9 cellular contexts compared by ENCODE assay signal in the genomic region with DNA sequence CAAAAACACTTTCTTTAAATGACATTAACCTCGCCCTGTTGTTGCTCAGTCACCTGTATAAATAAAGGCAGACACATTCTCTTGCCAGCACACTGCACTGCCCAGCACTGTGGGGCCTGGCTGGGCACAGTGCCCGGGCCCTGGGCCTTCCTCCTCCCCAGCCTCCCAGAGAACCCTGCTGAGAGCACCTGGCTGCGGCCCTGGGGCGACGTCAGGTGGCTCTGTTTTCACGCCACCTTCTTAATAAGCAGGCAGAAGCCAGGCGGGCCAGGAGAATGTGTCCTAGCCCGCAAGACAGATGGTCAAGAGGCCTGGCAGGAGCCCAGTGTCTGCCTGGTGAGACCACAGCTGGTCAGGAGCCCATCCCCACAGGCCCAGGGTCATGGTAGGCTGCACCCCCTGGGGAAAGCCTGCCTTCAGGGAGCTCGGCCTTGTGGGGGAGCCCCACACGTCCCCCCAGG. TPM values are rescaled to one million over a fixed set of nuclear protein-coding genes. Genes with fewer than 3 reads are reported as not detected.
A peak's percentile ranks its signal among the peaks of the same experiment; 100 is the strongest.
DNase-seq lines count a peak whose midpoint lies in the region; ATAC-seq and TF ChIP-seq lines count a peak whose summit lies in the region.
"Had no signal": no experiment of that assay in that cellular context is flagged by ENCODE, and none has a peak within 500 bp of the region (broad histone marks: within the 10 kb centered on the region; RNA-seq: fewer than 3 reads in every experiment).

No MANE protein-coding gene starts in this region.

- H3K79me2 ChIP-seq in PC-3 (ENCODE audit: low read length): no peaks in the 10 kb centered on the region

- intact Hi-C loops in PC-3 (cut with micrococcal nuclease) (loop anchor here (2.0 kb wide), 1 partner anchor 25 kb away; no protein-coding TSS in a partner anchor), left ventricle myocardium superior (cut with micrococcal nuclease) (no loop called here), upper lobe of right lung (cut with DNase I) (no loop called here)

- H3K4me1 ChIP-seq in PC-3 (ENCODE audit: insufficient read depth, low read length) (peaks cover 35% of the 10 kb centered on the region), upper lobe of right lung (peaks cover 31% of the 10 kb centered on the region)

- peak; percentile 44 for ATAC-seq in PC-3
- ATAC-seq in left ventricle myocardium superior: peak; percentile 53
- peak; percentile 68 for ATAC-seq in upper lobe of right lung
- no peak for ATAC-seq in HG03039 (IDR thresholded peaks at IDR 0.05; ENCODE audit: unreplicated experiment)
- no peak for ATAC-seq in omental fat pad (ENCODE audit: low FRiP score)

- H3K9ac ChIP-seq in PC-3 (ENCODE audit: low read length): no peak overlapping the region; the same call in 1 of the 2 replicates

- no peaks in the 10 kb centered on the region for H3F3A ChIP-seq in PC-3 (ENCODE audit: low read length, unreplicated experiment)

- DNase-seq in NCI-H748 (lab: John Stamatoyannopoulos, UW; ENCODE audit: unreplicated experiment) (peak; percentile 88), NCI-H748 treated with DMSO at 0.1 percent for 48 hours (lab: John Stamatoyannopoulos, UW) (no peak), PC-3 (peak; percentile 77), left ventricle myocardium superior (peak; percentile 75), upper lobe of right lung (peak; percentile 92), omental fat pad (ENCODE audit: low spot score) (no peak)
- no peak for DNase-seq in activated CD4-positive, CD25-positive, alpha-beta regulatory T cell (lab: John Stamatoyannopoulos, UW)
- DNase-seq: 8988T had no signal

- H4K20me1 ChIP-seq in PC-3 (ENCODE audit: low read length): no peaks in the 10 kb centered on the region

- POLR2A ChIA-PET in PC-3 (lab: Charles Lee; ENCODE audit: unreplicated experiment): no interaction called here

- BruUV-seq in PC-3 (replicated peaks; lab: Mats Ljungman, UMichigan): no TSS peak

- H3K27ac ChIP-seq in PC-3 (ENCODE audit: low read length) (peak overlapping the region; percentile 51), upper lobe of right lung (peak overlapping the region; percentile 71)

- H3K36me3 ChIP-seq in PC-3 (ENCODE audit: low read depth, low read length): no peaks in the 10 kb centered on the region
- H3K36me3 ChIP-seq in upper lobe of right lung: no peaks in the 10 kb centered on the region

- no peaks in the 10 kb centered on the region for H3K9me2 ChIP-seq in PC-3 (replicated peaks; ENCODE audit: low read length)

- no peak for TF ChIP-seq CTCF in PC-3 (conservative IDR thresholded peaks at IDR 0.05; ENCODE audit: low read depth, low read length)
- TF ChIP-seq CTCF in upper lobe of right lung (IDR thresholded peaks at IDR 0.05): no peak
- no peak for TF ChIP-seq CTCF in omental fat pad (IDR thresholded peaks at IDR 0.05)

- no peak overlapping the region for H3K4me3 ChIP-seq in PC-3 (ENCODE audit: low read length)
- H3K4me3 ChIP-seq in upper lobe of right lung: no peak overlapping the region

- H2AFZ ChIP-seq in PC-3 (ENCODE audit: low read length): 0 out of 2 replicates have a peak overlapping the region, but pooled peaks have one; percentile 1

- H3K27me3 ChIP-seq in PC-3 (ENCODE audit: low read length) (no peaks in the 10 kb centered on the region), upper lobe of right lung (no peaks in the 10 kb centered on the region)

- H3K4me2 ChIP-seq in PC-3 (ENCODE audit: low read length): peak overlapping the region; percentile 64

- no peaks in the 10 kb centered on the region for H3K9me3 ChIP-seq in PC-3 (ENCODE audit: low read length)
- no peaks in the 10 kb centered on the region for H3K9me3 ChIP-seq in upper lobe of right lung

- CTCF ChIA-PET in PC-3 (lab: Charles Lee): interaction anchor here (0.9 kb wide), 1 partner anchor 51 kb away, joined by 3 read pairs; no protein-coding TSS in a partner anchor

RNA-seq across cellular contexts. Expression of gene AGPAT2, which starts 8.2 kb away (rescaled TPM):
- 103 and 106 TPM in 2 replicates for total RNA-seq in PC-3 (2014; rRNA removed)
- 53.8 TPM for total RNA-seq in left ventricle myocardium superior
- 117 TPM for total RNA-seq in upper lobe of right lung
- 100 to 1,000 TPM; 391 to 854 (median 473) TPM for total RNA-seq in omental fat pad

RNA-seq across cellular contexts. Expression of gene DIPK1B, which starts 16.9 kb away (rescaled TPM):
- 19.5 and 26.3 TPM in 2 replicates for total RNA-seq in PC-3 (2014; rRNA removed)
- total RNA-seq in left ventricle myocardium superior: 22.3 TPM
- 17.7 TPM for total RNA-seq in upper lobe of right lung
- total RNA-seq in omental fat pad: 10 to 100 TPM in 1 of 4 donors, 1 to 10 TPM in 3; 4.4 to 12.8 (median 7.5) TPM

RNA-seq across cellular contexts. Expression of gene EGFL7, which starts 32.7 kb away (rescaled TPM):
- total RNA-seq in PC-3 (2014; rRNA removed) (23.1 and 29.5 TPM in 2 replicates), left ventricle myocardium superior (63.8 TPM), upper lobe of right lung (302 TPM), omental fat pad (100 to 1,000 TPM in 3 of 4 donors, 10 to 100 TPM in 1; 50.6 to 274 (median 145) TPM)

RNA-seq across cellular contexts. Expression of gene LCN10, which starts 47.3 kb away (rescaled TPM):
- not detected in 2 replicates for total RNA-seq in PC-3 (2014; rRNA removed)
- 10.6 TPM for total RNA-seq in left ventricle myocardium superior
- total RNA-seq in upper lobe of right lung: 11.2 TPM
- total RNA-seq in omental fat pad: 10 to 100 TPM in 1 of 4 donors, 1 to 10 TPM in 3; 3.5 to 10.2 (median 5.0) TPM

RNA-seq across cellular contexts. Expression of gene LCN6, which starts 52.9 kb away (rescaled TPM):
- not detected in 2 replicates for total RNA-seq in PC-3 (2014; rRNA removed)
- 17.4 TPM for total RNA-seq in left ventricle myocardium superior
- 21.5 TPM for total RNA-seq in upper lobe of right lung
- total RNA-seq in omental fat pad: 10 to 100 TPM in 2 of 4 donors, 1 to 10 TPM in 2; 5.0 to 24.1 (median 9.0) TPM

Comparison
In these comparisons a context has a peak if more than half of its experiments do, and no peak if none do; other contexts are left out.
1. DNase-seq: peak in NCI-H748 (single experiment), PC-3 (single experiment), left ventricle myocardium superior (single experiment) and upper lobe of right lung (single experiment); none in NCI-H748 treated with DMSO at 0.1 percent for 48 hours (single experiment), activated CD4-positive, CD25-positive, alpha-beta regulatory T cell (0 of 4) and omental fat pad (single experiment).
2. ATAC-seq: peak in PC-3 (single experiment), left ventricle myocardium superior (single experiment) and upper lobe of right lung (single experiment); none in HG03039 (single experiment) and omental fat pad (single experiment).